14 cellular contexts compared by ENCODE assay signal in the genomic region with DNA sequence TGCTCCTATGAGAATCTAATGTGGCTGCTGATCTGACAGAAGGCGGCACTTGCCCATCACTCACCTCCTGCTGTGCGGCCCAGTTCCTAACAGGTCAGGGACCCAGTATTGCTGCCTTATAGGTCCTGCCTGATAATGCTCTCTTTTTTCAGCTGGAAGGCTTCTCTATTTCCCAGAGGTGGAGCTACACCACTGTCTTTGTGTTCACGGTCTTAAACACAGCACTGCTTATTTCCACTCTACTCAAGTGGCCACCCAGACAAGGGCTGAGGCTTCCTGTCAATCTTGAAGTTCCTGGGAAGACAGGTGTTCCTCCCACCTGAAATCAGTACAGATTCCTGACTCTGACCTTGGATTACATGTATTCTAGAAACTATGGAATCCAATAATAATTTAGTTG.
"Had no signal": no experiment of that assay in that cellular context is flagged by ENCODE, and none has a peak within 500 bp of the region (broad histone marks: within the 10 kb centered on the region; RNA-seq: fewer than 3 reads in every experiment).

No MANE protein-coding gene starts in this region.

- H3K4me1 ChIP-seq: ascending aorta had no signal

- H3K27me3 ChIP-seq: ascending aorta, neutrophil, tibial nerve, vagina had no signal

- H3K4me3 Mint-ChIP-seq: activated CD4-positive, alpha-beta T cell treated with anti-CD3 and anti-CD28 coated beads, Interleukin-2, amount 10 ng/mL, durations not matched to agents 7 days and 5 days; activated T-helper 17 cell treated with anti-CD3 and anti-CD28 coated beads, Interleukin-2, amount 50 U/mL, for 72 hours; naive B cell; stimulated activated memory B cell treated with anti-CD40 and anti-IgM and Interleukin-4, amounts not matched to agents 10 μg/mL and 1 μg/mL and 100 μg/mL, for 72 hours had no signal

- H3K27ac Mint-ChIP-seq: activated CD4-positive, alpha-beta T cell treated with anti-CD3 and anti-CD28 coated beads, Interleukin-2, amount 10 ng/mL, durations not matched to agents 7 days and 5 days; activated T-helper 17 cell treated with anti-CD3 and anti-CD28 coated beads, Interleukin-2, amount 50 U/mL, for 72 hours; stimulated activated memory B cell treated with anti-CD40 and anti-IgM and Interleukin-4, amounts not matched to agents 10 μg/mL and 1 μg/mL and 100 μg/mL, for 72 hours had no signal

- H3K9me3 Mint-ChIP-seq: activated CD4-positive, alpha-beta T cell treated with anti-CD3 and anti-CD28 coated beads, Interleukin-2, amount 10 ng/mL, durations not matched to agents 7 days and 5 days had no signal

- H3K4me3 ChIP-seq: ascending aorta, lung, tibial nerve, vagina had no signal

- H3K36me3 ChIP-seq: ascending aorta, neutrophil, tibial nerve, vagina had no signal

- H3K9me3 ChIP-seq: ascending aorta, neutrophil, vagina had no signal

- ATAC-seq: stimulated activated memory B cell treated with anti-CD40 and anti-IgM and Interleukin-4, amounts not matched to agents 10 μg/mL and 1 μg/mL and 100 μg/mL, for 72 hours had no signal

- H3K27me3 Mint-ChIP-seq: activated CD4-positive, alpha-beta T cell treated with anti-CD3 and anti-CD28 coated beads, Interleukin-2, amount 10 ng/mL, durations not matched to agents 7 days and 5 days; activated T-helper 17 cell treated with anti-CD3 and anti-CD28 coated beads, Interleukin-2, amount 50 U/mL, for 72 hours; naive B cell; stimulated activated memory B cell treated with anti-CD40 and anti-IgM and Interleukin-4, amounts not matched to agents 10 μg/mL and 1 μg/mL and 100 μg/mL, for 72 hours had no signal

- DNase-seq: activated CD4-positive, alpha-beta T cell treated with anti-CD3 and anti-CD28 coated beads, Interleukin-2, amount 10 ng/mL, durations not matched to agents 7 days and 5 days; activated naive CD4-positive, alpha-beta T cell treated with Interleukin-2 at 50 U/mL for 16 hours; dermis blood vessel endothelial cell; kidney; midbrain; naive B cell; T-helper 9 cell had no signal

- H3K27ac ChIP-seq: ascending aorta, neutrophil, tibial nerve, vagina had no signal
